7 cellular contexts compared by ENCODE assay signal in genomic region chr2:46158661-46159060, GRCh38.
"Had no signal": no experiment of that assay in that cellular context is flagged by ENCODE, and none has a peak within 500 bp of the region (broad histone marks: within the 10 kb centered on the region; RNA-seq: fewer than 3 reads in every experiment).

No MANE protein-coding gene starts in this region.

- FAIRE-seq: H1, H54, HTR-8/SVneo, K562 had no signal

- H2AFZ ChIP-seq: GM23338 had no signal

- H3K4me2 ChIP-seq: GM23338 had no signal

- H3K4me3 ChIP-seq: GM23338, K562 had no signal

- DNase-seq: H9, HCEC 1CT had no signal

- ATAC-seq: GM23338, K562 had no signal
